In genomic region chr5:16889972-16890519, GRCh38 we compare ENCODE assay signal across 17 cellular contexts. TPM values are rescaled to one million over a fixed set of nuclear protein-coding genes. Genes with fewer than 3 reads are reported as not detected.
DNase-seq lines count a peak whose midpoint lies in the region; ATAC-seq and TF ChIP-seq lines count a peak whose summit lies in the region.
"Had no signal": no experiment of that assay in that cellular context is flagged by ENCODE, and none has a peak within 500 bp of the region (broad histone marks: within the 10 kb centered on the region; RNA-seq: fewer than 3 reads in every experiment).

No MANE protein-coding gene starts in this region.

- no peaks in the 10 kb centered on the region for H3K36me3 Mint-ChIP-seq in chondrocyte (ENCODE audit: low read depth)
- H3K36me3 Mint-ChIP-seq: stimulated activated memory B cell treated with anti-CD40 and anti-IgM and Interleukin-4, amounts not matched to agents 10 μg/mL and 1 μg/mL and 100 μg/mL, for 72 hours had no signal

- TF ChIP-seq CTCF in C4-2B (conservative IDR thresholded peaks at IDR 0.05) (no peak), chondrocyte (IDR thresholded peaks at IDR 0.05) (no peak)

- H3K27me3 Mint-ChIP-seq in chondrocyte (ENCODE audit: low read depth), result no peaks in the 10 kb centered on the region
- H3K27me3 Mint-ChIP-seq: activated CD4-positive, alpha-beta T cell treated with anti-CD3 and anti-CD28 coated beads, Interleukin-2, amount 10 ng/mL, durations not matched to agents 7 days and 5 days; stimulated activated memory B cell treated with anti-CD40 and anti-IgM and Interleukin-4, amounts not matched to agents 10 μg/mL and 1 μg/mL and 100 μg/mL, for 72 hours had no signal

- no peaks in the 10 kb centered on the region for H3K9me3 Mint-ChIP-seq in chondrocyte (ENCODE audit: low read depth)
- H3K9me3 Mint-ChIP-seq: activated CD4-positive, alpha-beta T cell treated with anti-CD3 and anti-CD28 coated beads, Interleukin-2, amount 10 ng/mL, durations not matched to agents 7 days and 5 days had no signal

- DNase-seq in NCI-H2171 (lab: John Stamatoyannopoulos, UW) (peak; percentile 10), chondrocyte (ENCODE audit: low spot score) (no peak), NCI-H1092 (lab: John Stamatoyannopoulos, UW) (no peak), NCI-H2081 treated with DMSO at 0.1 percent for 48 hours (lab: John Stamatoyannopoulos, UW) (no peak), Right ventricle myocardium superior (no peak)
- DNase-seq: activated CD4-positive, alpha-beta T cell treated with anti-CD3 and anti-CD28 coated beads, Interleukin-2, amount 10 ng/mL, durations not matched to agents 7 days and 5 days; activated effector memory CD4-positive, alpha-beta T cell treated with anti-CD3 and anti-CD28 coated beads, Interleukin-2, amount 50 U/mL, for 16 hours; NCI-H1436 treated with DMSO at 0.1 percent for 48 hours; nucleus accumbens; stimulated activated CD4-positive, alpha-beta T cell treated with anti-CD3 and anti-CD28 coated beads, Interleukin-1b, Interleukin-23, amount 100 ng/mL, for 48 hours; SW 1271 had no signal

- no peak overlapping the region for H3K4me3 ChIP-seq in mucosa of rectum (ENCODE audit: low read length in 2 of 2)
- H3K4me3 ChIP-seq: BLaER1 treated with 17β-estradiol and CSF1 and Interleukin-3, amounts not matched to agents 10 nM and 100 nM had no signal

- ATAC-seq in HG02840 (IDR thresholded peaks at IDR 0.05; ENCODE audit: low FRiP score, unreplicated experiment) (no peak), Right ventricle myocardium superior (ENCODE audit: poor library complexity) (no peak)
- ATAC-seq: left lobe of liver; stimulated activated memory B cell treated with anti-CD40 and anti-IgM and Interleukin-4, amounts not matched to agents 10 μg/mL and 1 μg/mL and 100 μg/mL, for 72 hours had no signal

- intact Hi-C loops in Right ventricle myocardium superior (cut with DNase I), result no loop called here

- H3K27ac Mint-ChIP-seq in chondrocyte (ENCODE audit: unreplicated experiment), result peak overlapping the region; percentile 95
- H3K27ac Mint-ChIP-seq: activated CD4-positive, alpha-beta T cell treated with anti-CD3 and anti-CD28 coated beads, Interleukin-2, amount 10 ng/mL, durations not matched to agents 7 days and 5 days; stimulated activated memory B cell treated with anti-CD40 and anti-IgM and Interleukin-4, amounts not matched to agents 10 μg/mL and 1 μg/mL and 100 μg/mL, for 72 hours had no signal

- H3K4me3 Mint-ChIP-seq in chondrocyte (ENCODE audit: unreplicated experiment), result no peak overlapping the region
- H3K4me3 Mint-ChIP-seq: activated CD4-positive, alpha-beta T cell treated with anti-CD3 and anti-CD28 coated beads, Interleukin-2, amount 10 ng/mL, durations not matched to agents 7 days and 5 days; stimulated activated memory B cell treated with anti-CD40 and anti-IgM and Interleukin-4, amounts not matched to agents 10 μg/mL and 1 μg/mL and 100 μg/mL, for 72 hours had no signal

- peaks cover 30 to 52% of the 10 kb centered on the region in 2 donors for H3K4me1 ChIP-seq in mucosa of rectum (ENCODE audit: control insufficient read depth in 2 of 2, insufficient read depth in 2 of 2, low read length in 2 of 2)

- no peaks in the 10 kb centered on the region for H3K36me3 ChIP-seq in mucosa of rectum (ENCODE audit: control insufficient read depth in 2 of 2, insufficient read depth in 2 of 2, low read length in 2 of 2)
- H3K36me3 ChIP-seq: BLaER1 treated with 17β-estradiol and CSF1 and Interleukin-3, amounts not matched to agents 10 nM and 100 nM had no signal

- peaks cover 78% of the 10 kb centered on the region for H3K4me1 Mint-ChIP-seq in chondrocyte (ENCODE audit: low read depth)
- H3K4me1 Mint-ChIP-seq: activated CD4-positive, alpha-beta T cell treated with anti-CD3 and anti-CD28 coated beads, Interleukin-2, amount 10 ng/mL, durations not matched to agents 7 days and 5 days; stimulated activated memory B cell treated with anti-CD40 and anti-IgM and Interleukin-4, amounts not matched to agents 10 μg/mL and 1 μg/mL and 100 μg/mL, for 72 hours had no signal

- no peaks in the 10 kb centered on the region for H3K27me3 ChIP-seq in mucosa of rectum (ENCODE audit: control insufficient read depth in 2 of 2, insufficient read depth in 2 of 2, low read length in 2 of 2)
- H3K27me3 ChIP-seq: BLaER1 treated with 17β-estradiol and CSF1 and Interleukin-3, amounts not matched to agents 10 nM and 100 nM had no signal

- no peak overlapping the region for H3K9ac ChIP-seq in mucosa of rectum (ENCODE audit: low read depth in 1 of 2, low read length in 2 of 2)
- H3K9ac ChIP-seq: BLaER1 treated with 17β-estradiol and CSF1 and Interleukin-3, amounts not matched to agents 10 nM and 100 nM had no signal

- no peaks in the 10 kb centered on the region for H3K9me3 ChIP-seq in mucosa of rectum (ENCODE audit: control insufficient read depth in 2 of 2, low read length in 2 of 2)

- H3K27ac ChIP-seq in C4-2B (peak overlapping the region; percentile 56), mucosa of rectum (ENCODE audit: low read depth in 2 of 2, low read length in 2 of 2) (peak overlapping the region; percentile 52 to 63)
- H3K27ac ChIP-seq: BLaER1 treated with 17β-estradiol and CSF1 and Interleukin-3, amounts not matched to agents 10 nM and 100 nM had no signal

RNA-seq across cellular contexts. Expression of gene MYO10, which starts 46.0 kb away (rescaled TPM):
- total RNA-seq in chondrocyte (51.9 to 55.4 TPM (median 54.5 TPM) in 3 replicates), Right ventricle myocardium superior (7.2 TPM)
